ENCODE assay signal across 15 cellular contexts in genomic region chr7:111094387-111094786, GRCh38. TPM values are rescaled to one million over a fixed set of nuclear protein-coding genes. Genes with fewer than 3 reads are reported as not detected.
DNase-seq lines count a peak whose midpoint lies in the region; ATAC-seq and TF ChIP-seq lines count a peak whose summit lies in the region.
"Had no signal": no experiment of that assay in that cellular context is flagged by ENCODE, and none has a peak within 500 bp of the region (broad histone marks: within the 10 kb centered on the region; RNA-seq: fewer than 3 reads in every experiment).

No MANE protein-coding gene starts in this region.

- no peaks in the 10 kb centered on the region for H3K27me3 ChIP-seq in Peyer's patch
- H3K27me3 ChIP-seq: body of pancreas had no signal

- H3K36me3 Mint-ChIP-seq in activated CD4-positive, alpha-beta T cell treated with anti-CD3 and anti-CD28 coated beads, Interleukin-2, amount 10 ng/mL, durations not matched to agents 24 days and 14 days (ENCODE audit: low read depth), result peaks cover 61% of the 10 kb centered on the region
- H3K36me3 Mint-ChIP-seq in central memory CD8-positive, alpha-beta T cell (ENCODE audit: insufficient read depth), result peaks cover 3% of the 10 kb centered on the region
- H3K36me3 Mint-ChIP-seq: stimulated activated naive B cell treated with anti-CD40 and anti-IgM and Interleukin-4, amounts not matched to agents 10 μg/mL and 1 μg/mL and 100 μg/mL, for 72 hours had no signal

- H3K27ac Mint-ChIP-seq in activated CD4-positive, alpha-beta T cell treated with anti-CD3 and anti-CD28 coated beads, Interleukin-2, amount 10 ng/mL, durations not matched to agents 24 days and 14 days, result peak overlapping the region; percentile 93
- H3K27ac Mint-ChIP-seq in central memory CD8-positive, alpha-beta T cell (ENCODE audit: low read depth), result no peak overlapping the region
- H3K27ac Mint-ChIP-seq: stimulated activated naive B cell treated with anti-CD40 and anti-IgM and Interleukin-4, amounts not matched to agents 10 μg/mL and 1 μg/mL and 100 μg/mL, for 72 hours had no signal

- peak overlapping the region; percentile 93 for H3K4me3 Mint-ChIP-seq in activated CD4-positive, alpha-beta T cell treated with anti-CD3 and anti-CD28 coated beads, Interleukin-2, amount 10 ng/mL, durations not matched to agents 24 days and 14 days
- H3K4me3 Mint-ChIP-seq in central memory CD8-positive, alpha-beta T cell, result peak overlapping the region; percentile 64
- H3K4me3 Mint-ChIP-seq: stimulated activated naive B cell treated with anti-CD40 and anti-IgM and Interleukin-4, amounts not matched to agents 10 μg/mL and 1 μg/mL and 100 μg/mL, for 72 hours had no signal

- TF ChIP-seq CTCF in Peyer's patch (IDR thresholded peaks at IDR 0.05), result no peak

- no peaks in the 10 kb centered on the region for H3K4me1 ChIP-seq in Peyer's patch

- no peak for TF ChIP-seq POLR2A in Peyer's patch (IDR thresholded peaks at IDR 0.05)

- H3K9me3 ChIP-seq in Peyer's patch, result no peaks in the 10 kb centered on the region
- H3K9me3 ChIP-seq: body of pancreas had no signal

- no peaks in the 10 kb centered on the region for H3K36me3 ChIP-seq in Peyer's patch
- H3K36me3 ChIP-seq: WERI-Rb-1 had no signal

- no peak for ATAC-seq in central memory CD8-positive, alpha-beta T cell (replicated peaks; ENCODE audit: extremely low read depth, poor library complexity, severe bottlenecking)
- ATAC-seq in stimulated activated naive CD8-positive, alpha-beta T cell treated with anti-CD3 and anti-CD28 coated beads, Interleukin-15, Interleukin-2, amounts not matched to agents 100 U/mL and 50 U/mL, for 24 hours, result peak; percentile 10
- ATAC-seq in GM19455 (IDR thresholded peaks at IDR 0.05; ENCODE audit: unreplicated experiment), result no peak
- ATAC-seq: body of pancreas; stimulated activated naive B cell treated with anti-CD40 and anti-IgM and Interleukin-4, amounts not matched to agents 10 μg/mL and 1 μg/mL and 100 μg/mL, for 72 hours had no signal

- H3K4me1 Mint-ChIP-seq in activated CD4-positive, alpha-beta T cell treated with anti-CD3 and anti-CD28 coated beads, Interleukin-2, amount 10 ng/mL, durations not matched to agents 24 days and 14 days, result peaks cover 51% of the 10 kb centered on the region
- peaks cover 5% of the 10 kb centered on the region for H3K4me1 Mint-ChIP-seq in central memory CD8-positive, alpha-beta T cell

- H3K9me3 Mint-ChIP-seq in activated CD4-positive, alpha-beta T cell treated with anti-CD3 and anti-CD28 coated beads, Interleukin-2, amount 10 ng/mL, durations not matched to agents 24 days and 14 days, result no peaks in the 10 kb centered on the region
- H3K9me3 Mint-ChIP-seq in central memory CD8-positive, alpha-beta T cell, result no peaks in the 10 kb centered on the region
- H3K9me3 Mint-ChIP-seq: stimulated activated naive B cell treated with anti-CD40 and anti-IgM and Interleukin-4, amounts not matched to agents 10 μg/mL and 1 μg/mL and 100 μg/mL, for 72 hours had no signal

- no peak overlapping the region for H3K27ac ChIP-seq in Peyer's patch
- H3K27ac ChIP-seq: body of pancreas, WERI-Rb-1 had no signal

- no peak for DNase-seq in activated CD4-positive, alpha-beta T cell treated with anti-CD3 and anti-CD28 coated beads, Interleukin-2, amount 10 ng/mL, durations not matched to agents 24 days and 14 days
- no peak for DNase-seq in activated CD4-positive, alpha-beta T cell treated with anti-CD3 and anti-CD28 coated beads, Interleukin-2, amount 50 U/mL, for 48 hours
- peak; percentile 37 for DNase-seq in NCI-H69 (lab: John Stamatoyannopoulos, UW)
- DNase-seq in central memory CD8-positive, alpha-beta T cell (ENCODE audit: low spot score in 2 of 2), result no peak
- DNase-seq in stimulated activated naive CD8-positive, alpha-beta T cell treated with anti-CD3 and anti-CD28 coated beads, Interleukin-15, Interleukin-2, amounts not matched to agents 100 U/mL and 50 U/mL, for 24 hours, result no peak
- DNase-seq in NCI-H526 (lab: John Stamatoyannopoulos, UW), result no peak
- no peak for DNase-seq in Peyer's patch
- DNase-seq: body of pancreas; effector memory CD4-positive, alpha-beta T cell; NCI-H2081; SIG-M5; stimulated activated naive B cell treated with anti-CD40 and anti-IgM and Interleukin-4, amounts not matched to agents 10 μg/mL and 1 μg/mL and 100 μg/mL, for 72 hours; WERI-Rb-1 had no signal

- intact Hi-C loops in activated CD4-positive, alpha-beta T cell treated with anti-CD3 and anti-CD28 coated beads, Interleukin-2, amount 10 ng/mL, durations not matched to agents 24 days and 14 days (cut with micrococcal nuclease), result loop anchor here (1.0 to 5.0 kb wide), 5 partner anchors 65 to 643 kb away; no protein-coding TSS in a partner anchor

- peak overlapping the region in 1 of 4 donors; percentile 7 for H3K4me3 ChIP-seq in Peyer's patch
- H3K4me3 ChIP-seq: body of pancreas had no signal

- no peaks in the 10 kb centered on the region for H3K27me3 Mint-ChIP-seq in activated CD4-positive, alpha-beta T cell treated with anti-CD3 and anti-CD28 coated beads, Interleukin-2, amount 10 ng/mL, durations not matched to agents 24 days and 14 days
- H3K27me3 Mint-ChIP-seq in central memory CD8-positive, alpha-beta T cell, result no peaks in the 10 kb centered on the region
- H3K27me3 Mint-ChIP-seq: stimulated activated naive B cell treated with anti-CD40 and anti-IgM and Interleukin-4, amounts not matched to agents 10 μg/mL and 1 μg/mL and 100 μg/mL, for 72 hours had no signal

RNA-seq across cellular contexts. Expression of gene LRRN3, which starts 3.5 kb away (rescaled TPM):
- 53.4 and 56.5 TPM in 2 replicates for total RNA-seq in activated CD4-positive, alpha-beta T cell treated with anti-CD3 and anti-CD28 coated beads, Interleukin-2, amount 10 ng/mL, durations not matched to agents 24 days and 14 days
- total RNA-seq in Peyer's patch, result under 1 TPM in 2 of 4 donors, not detected in 2; 0.40 to 0.53 TPM
- total RNA-seq: lung microvascular endothelial cell had no signal

Comparison
In these comparisons a context has a peak if more than half of its experiments do, and no peak if none do; other contexts are left out.
1. RNA of gene LRRN3, which starts 3.5 kb away (total RNA-seq): 53.4 to 56.5 TPM in activated CD4-positive, alpha-beta T cell treated with anti-CD3 and anti-CD28 coated beads, Interleukin-2, amount 10 ng/mL, durations not matched to agents 24 days and 14 days; 0.40 to 0.53 TPM in Peyer's patch; every median in the first group is over 10 times any median in the second.